18 cellular contexts compared by ENCODE assay signal in the genomic region with DNA sequence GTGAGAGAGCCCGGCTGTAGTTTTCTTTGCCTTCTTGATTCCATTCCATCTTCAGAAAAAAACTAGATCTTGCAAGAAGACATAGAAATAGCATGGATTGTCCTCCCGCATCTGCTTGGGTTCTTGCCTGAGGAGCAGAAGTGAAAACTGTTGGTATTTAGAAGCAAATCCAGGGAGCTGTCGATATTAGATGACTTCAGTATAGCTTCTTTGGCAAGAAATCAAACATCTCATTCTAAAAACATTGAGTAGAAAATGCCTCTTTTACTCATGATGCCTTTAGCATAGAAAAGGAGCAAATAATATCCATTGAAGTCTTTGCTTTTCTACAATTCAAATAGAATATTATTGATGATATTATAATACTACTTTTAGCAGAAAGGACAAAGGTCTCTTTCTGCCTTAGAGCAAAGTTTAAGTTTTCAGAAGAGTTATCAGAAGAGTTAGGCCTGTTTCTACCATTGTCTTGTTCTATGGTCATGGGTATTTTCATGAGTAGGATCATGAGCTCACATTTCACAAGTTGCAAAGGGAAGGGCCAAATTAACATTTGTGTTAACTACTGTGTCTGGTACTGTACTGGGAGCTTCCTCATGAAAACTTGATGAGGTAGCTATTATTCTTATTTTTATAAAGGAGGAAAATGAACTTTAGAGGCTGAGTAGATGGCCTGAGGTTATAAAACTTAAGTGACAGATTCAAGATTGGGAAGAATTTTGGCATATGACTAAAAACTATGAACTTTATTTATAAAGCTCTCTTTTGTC. TPM values are rescaled to one million over a fixed set of nuclear protein-coding genes. Genes with fewer than 3 reads are reported as not detected.
DNase-seq lines count a peak whose midpoint lies in the region; ATAC-seq and TF ChIP-seq lines count a peak whose summit lies in the region.
"Had no signal": no experiment of that assay in that cellular context is flagged by ENCODE, and none has a peak within 500 bp of the region (broad histone marks: within the 10 kb centered on the region; RNA-seq: fewer than 3 reads in every experiment).

No MANE protein-coding gene starts in this region.

- H3F3A ChIP-seq in PC-3 (ENCODE audit: low read length, unreplicated experiment) = peaks cover 4% of the 10 kb centered on the region

- peaks cover 45% of the 10 kb centered on the region for H3K4me1 ChIP-seq in PC-3 (ENCODE audit: insufficient read depth, low read length)
- H3K4me1 ChIP-seq in osteoblast (ENCODE audit: insufficient read depth, low read length) = peaks cover 14% of the 10 kb centered on the region
- H3K4me1 ChIP-seq: HAP-1 had no signal

- POLR2A ChIA-PET in PC-3 (lab: Charles Lee; ENCODE audit: unreplicated experiment) = no interaction called here

- H3K4me2 ChIP-seq in PC-3 (ENCODE audit: low read length) (peak overlapping the region; percentile 80), osteoblast (ENCODE audit: insufficient read depth, low read length) (no peak overlapping the region)
- H3K4me2 ChIP-seq: GM23338 had no signal

- H2AFZ ChIP-seq in PC-3 (ENCODE audit: low read length) (no peak overlapping the region), osteoblast (ENCODE audit: low read length) (no peak overlapping the region)
- H2AFZ ChIP-seq: GM23338 had no signal

- no peak for TF ChIP-seq POLR2A in erythroblast (IDR thresholded peaks at IDR 0.05; ENCODE audit: low read length)

- H3K27ac ChIP-seq in 22Rv1 (peak overlapping the region; percentile 94), PC-3 (ENCODE audit: low read length) (peak overlapping the region; percentile 87), osteoblast (ENCODE audit: low read depth, low read length) (no peak overlapping the region)

- DNase-seq in PC-3 (peak; percentile 9), dedifferentiated amniotic fluid mesenchymal stem cell (ENCODE audit: extremely low spot score) (peak; percentile 56), osteoblast (ENCODE audit: insufficient read length, low spot score, missing footprints) (peak; percentile 87), DMS53 (lab: John Stamatoyannopoulos, UW) (no peak), erythroblast (lab: John Stamatoyannopoulos, UW) (no peak)
- no peak for DNase-seq in activated effector memory CD4-positive, alpha-beta T cell treated with Interleukin-2 at 50 U/mL for 16 hours
- DNase-seq: DMS79, Karpas-422, NCI-H1694 treated with DMSO at 0.1 percent for 48 hours, NCI-H2107, NCI-H446 treated with DMSO at 0.1 percent for 48 hours, NCI-H526 treated with DMSO at 0.1 percent for 48 hours, OCI-M1, Right ventricle myocardium superior had no signal

- CTCF ChIA-PET in PC-3 (lab: Charles Lee) = interaction anchor here (0.5 to 2.2 kb wide), 2 partner anchors 12 to 156 kb away, joined by 6 to 10 read pairs; no protein-coding TSS in a partner anchor

- no peak overlapping the region for H3K4me3 ChIP-seq in PC-3 (ENCODE audit: low read length)
- no peak overlapping the region for H3K4me3 ChIP-seq in osteoblast (ENCODE audit: insufficient read depth, low read length)
- H3K4me3 ChIP-seq: GM23338, HAP-1 had no signal

- no peaks in the 10 kb centered on the region for H3K9me3 ChIP-seq in PC-3 (ENCODE audit: low read length)
- H3K9me3 ChIP-seq in osteoblast (ENCODE audit: low read depth, low read length) = no peaks in the 10 kb centered on the region
- H3K9me3 ChIP-seq: HAP-1 had no signal

- ATAC-seq in PC-3 = no peak
- ATAC-seq in HG03045 (IDR thresholded peaks at IDR 0.05; ENCODE audit: unreplicated experiment) = no peak
- ATAC-seq: GM23338 had no signal

- peaks cover 11% of the 10 kb centered on the region for H4K20me1 ChIP-seq in PC-3 (ENCODE audit: low read length)
- H4K20me1 ChIP-seq in osteoblast (ENCODE audit: insufficient read depth, low read length) = peaks cover 17% of the 10 kb centered on the region

- BruUV-seq in PC-3 (replicated peaks; lab: Mats Ljungman, UMichigan) = no TSS peak

- H3K27me3 ChIP-seq in PC-3 (ENCODE audit: low read length) (no peaks in the 10 kb centered on the region), osteoblast (ENCODE audit: insufficient read depth, low read length) (no peaks in the 10 kb centered on the region)

- H3K36me3 ChIP-seq in PC-3 (ENCODE audit: low read depth, low read length) (no peaks in the 10 kb centered on the region), osteoblast (ENCODE audit: insufficient read depth, low read length) (peaks cover 8% of the 10 kb centered on the region)

- H3K9me2 ChIP-seq in PC-3 (replicated peaks; ENCODE audit: low read length) = no peaks in the 10 kb centered on the region

- no peak for TF ChIP-seq CTCF in 22Rv1 (IDR thresholded peaks at IDR 0.05)
- TF ChIP-seq CTCF in PC-3 (conservative IDR thresholded peaks at IDR 0.05; ENCODE audit: low read depth, low read length) = no peak
- no peak for TF ChIP-seq CTCF in osteoblast (IDR thresholded peaks at IDR 0.05; ENCODE audit: extremely low read depth, low read depth, low read length)

- no peak overlapping the region for H3K9ac ChIP-seq in PC-3 (ENCODE audit: low read length)

- H3K79me2 ChIP-seq in PC-3 (ENCODE audit: low read length) (no peaks in the 10 kb centered on the region), osteoblast (ENCODE audit: insufficient read depth, low read length) (no peaks in the 10 kb centered on the region)

- intact Hi-C loops in PC-3 (cut with micrococcal nuclease) = no loop called here

RNA-seq across cellular contexts. Expression of a gene that starts 49.7 kb away (rescaled TPM):
- total RNA-seq in PC-3 (2014; rRNA removed) (74.2 and 77.0 TPM in 2 replicates), osteoblast (174 and 194 TPM in 2 replicates)

Comparison
In these comparisons a context has a peak if more than half of its experiments do, and no peak if none do; other contexts are left out.
1. DNase-seq: peak in PC-3 (single experiment), dedifferentiated amniotic fluid mesenchymal stem cell (single experiment) and osteoblast (single experiment); none in DMS53 (single experiment), erythroblast (0 of 2) and activated effector memory CD4-positive, alpha-beta T cell treated with Interleukin-2 at 50 U/mL for 16 hours (single experiment).